Comparison of ENCODE assay signal across 8 cellular contexts in genomic region chr3:146326875-146327543, GRCh38.
A peak's percentile ranks its signal among the peaks of the same experiment; 100 is the strongest.
DNase-seq lines count a peak whose midpoint lies in the region; ATAC-seq, FAIRE-seq and TF ChIP-seq lines count a peak whose summit lies in the region.

No MANE protein-coding gene starts in this region.

- H3K36me3 ChIP-seq in HAP-1 (replicated peaks), result no peaks in the 10 kb centered on the region
- no peaks in the 10 kb centered on the region for H3K36me3 ChIP-seq in SK-N-MC (ENCODE audit: insufficient read depth, low read length)
- H3K36me3 ChIP-seq in suprapubic skin, result no peaks in the 10 kb centered on the region

- WGBS in suprapubic skin, result 22% methylated on average over 4 of the region's 4 CpGs

- no peak for TF ChIP-seq POLR2A in suprapubic skin (IDR thresholded peaks at IDR 0.05)

- no peaks in the 10 kb centered on the region for H3K4me1 ChIP-seq in HAP-1
- H3K4me1 ChIP-seq in suprapubic skin, result peaks cover 4% of the 10 kb centered on the region

- H3K27ac ChIP-seq in SK-N-MC, result no peak overlapping the region
- no peak overlapping the region for H3K27ac ChIP-seq in suprapubic skin

- H3K27me3 ChIP-seq in HAP-1 (ENCODE audit: low read depth), result no peaks in the 10 kb centered on the region
- no peaks in the 10 kb centered on the region for H3K27me3 ChIP-seq in suprapubic skin

- H3K9ac ChIP-seq in SK-N-MC (ENCODE audit: insufficient read length), result no peak overlapping the region

- TF ChIP-seq EP300 in suprapubic skin (IDR thresholded peaks at IDR 0.05), result no peak

- no peak for ATAC-seq in HG03460 (IDR thresholded peaks at IDR 0.05; ENCODE audit: unreplicated experiment)

- in situ Hi-C loops in HAP-1 (cut with MboI; ENCODE audit: low sequenced_read_pairs), result loop anchor here (10.0 kb wide), 2 partner anchors 102 to 262 kb away; no protein-coding TSS in a partner anchor

- H3K9me3 ChIP-seq in HAP-1 (no peaks in the 10 kb centered on the region), SK-N-MC (ENCODE audit: low read depth, low read length) (no peaks in the 10 kb centered on the region), suprapubic skin (no peaks in the 10 kb centered on the region)

- H3K4me3 ChIP-seq in HAP-1, result no peak overlapping the region
- peak overlapping the region; percentile 32; the same call in 1 of the 2 replicates for H3K4me3 ChIP-seq in SK-N-MC
- H3K4me3 ChIP-seq in suprapubic skin, result no peak overlapping the region

- DNase-seq in HAP-1 (ENCODE audit: low spot score in 2 of 2) (peak; percentile 40 to 48), SK-N-MC (ENCODE audit: low read depth, low spot score) (no peak), fibroblast of the conjunctiva (ENCODE audit: low read depth) (peak; percentile 72), pulmonary artery endothelial cell (ENCODE audit: low read depth, low spot score) (peak; percentile 63), suprapubic skin (ENCODE audit: low spot score in 2 of 2) (no peak)
- no peak for DNase-seq in activated CD4-positive, CD25-positive, alpha-beta regulatory T cell treated with anti-CD3 and anti-CD28 coated beads, Interleukin-2, amount 50 U/mL, for 72 hours

- peak in 1 of 2 donors; percentile 33 for TF ChIP-seq CTCF in suprapubic skin (IDR thresholded peaks at IDR 0.05)

- FAIRE-seq in A204.1 (lab: Jason Lieb, UNC), result peak; percentile 89

Comparison
In these comparisons a context has a peak if more than half of its experiments do, and no peak if none do; other contexts are left out.
1. DNase-seq: peak in HAP-1 (2 of 2), fibroblast of the conjunctiva (single experiment) and pulmonary artery endothelial cell (single experiment); none in SK-N-MC (single experiment), activated CD4-positive, CD25-positive, alpha-beta regulatory T cell treated with anti-CD3 and anti-CD28 coated beads, Interleukin-2, amount 50 U/mL, for 72 hours (single experiment) and suprapubic skin (0 of 2).